ENCODE assay signal across 27 cellular contexts in the genomic region with DNA sequence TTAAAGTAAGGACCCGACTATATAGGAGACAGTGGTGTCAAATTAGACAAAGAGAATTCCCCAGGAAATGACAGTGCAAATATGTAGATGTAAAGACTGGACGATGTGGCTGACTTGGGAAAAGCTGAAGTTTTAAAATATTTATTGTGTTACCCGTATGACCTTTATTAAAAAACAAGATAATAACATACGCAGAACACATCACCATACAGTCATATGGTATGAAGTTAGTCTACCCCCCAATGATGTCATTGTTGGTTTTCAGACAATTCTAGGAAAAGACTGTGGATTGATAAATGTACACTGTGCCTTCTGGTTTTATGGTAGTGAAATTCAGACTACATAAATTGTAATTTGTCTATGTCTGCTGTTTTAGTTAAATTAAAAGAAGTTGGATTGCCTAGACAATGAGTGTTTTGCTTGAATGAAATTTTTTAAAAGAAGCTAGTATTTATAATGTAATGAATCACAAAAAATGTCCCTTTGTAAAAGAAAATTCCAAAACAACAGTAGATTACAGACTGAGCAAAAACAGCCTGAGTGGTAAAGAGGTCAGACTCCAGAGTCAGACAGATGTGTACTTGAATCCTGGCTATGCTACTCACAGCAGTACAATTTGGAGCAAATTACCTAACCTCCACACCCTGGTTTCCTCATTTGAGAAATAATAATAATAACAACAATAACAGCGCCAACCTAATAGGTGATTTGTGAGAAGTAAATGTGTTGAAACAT. TPM values are rescaled to one million over a fixed set of nuclear protein-coding genes. Genes with fewer than 3 reads are reported as not detected.
DNase-seq lines count a peak whose midpoint lies in the region; TF ChIP-seq lines count a peak whose summit lies in the region.
"Had no signal": no experiment of that assay in that cellular context is flagged by ENCODE, and none has a peak within 500 bp of the region (broad histone marks: within the 10 kb centered on the region; RNA-seq: fewer than 3 reads in every experiment).

No MANE protein-coding gene starts in this region.

- peak overlapping the region; percentile 2 for H3K4me2 ChIP-seq in osteoblast (ENCODE audit: insufficient read depth, low read length)

- no peak for TF ChIP-seq CTCF in fibroblast of mammary gland (conservative IDR thresholded peaks at IDR 0.05; ENCODE audit: control insufficient read depth, insufficient read depth, low read depth, low read length)
- TF ChIP-seq CTCF in osteoblast (IDR thresholded peaks at IDR 0.05; ENCODE audit: extremely low read depth, low read depth, low read length), result no peak

- no peaks in the 10 kb centered on the region for H3K36me3 ChIP-seq in osteoblast (ENCODE audit: insufficient read depth, low read length)
- H3K36me3 ChIP-seq: pancreas, sigmoid colon had no signal

- H3K79me2 ChIP-seq in osteoblast (ENCODE audit: insufficient read depth, low read length), result no peaks in the 10 kb centered on the region

- H4K20me1 ChIP-seq in osteoblast (ENCODE audit: insufficient read depth, low read length), result no peaks in the 10 kb centered on the region

- H3K27ac ChIP-seq in osteoblast (ENCODE audit: low read depth, low read length), result peak overlapping the region; percentile 60
- H3K27ac ChIP-seq: pancreas, sigmoid colon had no signal

- H3K9me3 ChIP-seq in osteoblast (ENCODE audit: low read depth, low read length), result no peaks in the 10 kb centered on the region
- H3K9me3 ChIP-seq: pancreas, sigmoid colon had no signal

- DNase-seq in EH (ENCODE audit: low read depth), result peak; percentile 49
- DNase-seq in OCI-M1 (lab: John Stamatoyannopoulos, UW), result peak; percentile 79
- DNase-seq in fibroblast of mammary gland (ENCODE audit: low read depth), result peak; percentile 40
- DNase-seq in osteoblast (ENCODE audit: insufficient read length, low spot score, missing footprints), result peak; percentile 71
- DNase-seq in AG20443 (ENCODE audit: low spot score), result no peak
- no peak for DNase-seq in amygdala (lab: John Stamatoyannopoulos, UW)
- no peak for DNase-seq in activated naive CD4-positive, alpha-beta T cell treated with anti-CD3 and anti-CD28 coated beads, Interleukin-2, amount 50 U/mL, for 16 hours
- DNase-seq in SHP77 treated with DMSO at 0.1 percent for 48 hours (lab: John Stamatoyannopoulos, UW), result no peak
- DNase-seq: activated CD4-positive, alpha-beta T cell treated with anti-CD3 and anti-CD28 coated beads for 36 hours; activated CD8-positive, alpha-beta memory T cell treated with anti-CD3 and anti-CD28 coated beads for 24 hours; activated naive CD4-positive, alpha-beta T cell; activated T-cell treated with anti-CD3 and anti-CD28 coated beads, Interleukin-2, amount 50 U/mL, for 24 hours; anterior cingulate cortex; CD4-positive, CD25-positive, alpha-beta regulatory T cell; DMS 273 treated with DMSO at 0.1 percent for 48 hours; GF-D8; left colon; naive thymus-derived CD8-positive, alpha-beta T cell; NCI-H1092 treated with DMSO at 0.1 percent for 48 hours; NCI-H1930; pancreas; Right ventricle myocardium superior; sigmoid colon; T-cell had no signal

- peaks cover 22% of the 10 kb centered on the region for H3K4me1 ChIP-seq in osteoblast (ENCODE audit: insufficient read depth, low read length)
- H3K4me1 ChIP-seq: pancreas, sigmoid colon had no signal

- H3K4me3 ChIP-seq in fibroblast of mammary gland (ENCODE audit: control insufficient read depth, low read depth, low read length) (no peak overlapping the region), osteoblast (ENCODE audit: insufficient read depth, low read length) (no peak overlapping the region)
- H3K4me3 ChIP-seq: pancreas, sigmoid colon had no signal

- H2AFZ ChIP-seq in osteoblast (ENCODE audit: low read length), result no peak overlapping the region

- no peaks in the 10 kb centered on the region for H3K27me3 ChIP-seq in osteoblast (ENCODE audit: insufficient read depth, low read length)
- H3K27me3 ChIP-seq: pancreas, sigmoid colon had no signal

RNA-seq across cellular contexts. Expression of gene PDC, which starts 15.6 kb away (rescaled TPM):
- not detected in 2 replicates for total RNA-seq in osteoblast
- total RNA-seq: activated CD4-positive, alpha-beta T cell treated with anti-CD3 and anti-CD28 coated beads for 36 hours; CD4-positive, CD25-positive, alpha-beta regulatory T cell; epithelial cell of proximal tubule; left colon; mesenteric fat pad; naive thymus-derived CD8-positive, alpha-beta T cell; OCI-LY7; pancreas; Right ventricle myocardium superior; sigmoid colon; T-cell had no signal

Comparison
In these comparisons a context has a peak if more than half of its experiments do, and no peak if none do; other contexts are left out.
1. DNase-seq: peak in EH (single experiment), OCI-M1 (single experiment), fibroblast of mammary gland (single experiment) and osteoblast (single experiment); none in AG20443 (single experiment), amygdala (0 of 56), activated naive CD4-positive, alpha-beta T cell treated with anti-CD3 and anti-CD28 coated beads, Interleukin-2, amount 50 U/mL, for 16 hours (single experiment) and SHP77 treated with DMSO at 0.1 percent for 48 hours (single experiment).